ENCODE assay signal across 5 cellular contexts in genomic region chr5:55503917-55504316, GRCh38. TPM values are rescaled to one million over a fixed set of nuclear protein-coding genes. Genes with fewer than 3 reads are reported as not detected.
DNase-seq lines count a peak whose midpoint lies in the region; TF ChIP-seq lines count a peak whose summit lies in the region.
"Not testable (repeated sequence)": the region's sequence is repeated elsewhere in the genome, so short reads cannot be mapped to it uniquely, and the experiment has no call there.

No MANE protein-coding gene starts in this region.

- H3K23ac ChIP-seq in trophoblast cell (ENCODE audit: low read length), result not testable (repeated sequence)

- H3K36me3 ChIP-seq in HEK293 (ENCODE audit: control insufficient read depth in 2 of 2, insufficient read depth in 1 of 2, low read length in 2 of 2); trophoblast cell (ENCODE audit: control insufficient read depth in 1 of 2, insufficient read depth in 2 of 2, low read length in 2 of 2): not testable (repeated sequence)

- not testable (repeated sequence) for H3K4me2 ChIP-seq in trophoblast cell (ENCODE audit: low read length)

- not testable (repeated sequence) for H2AFZ ChIP-seq in trophoblast cell (ENCODE audit: insufficient read depth, low read length, poor library complexity)

- DNase-seq in NCI-H69 (lab: John Stamatoyannopoulos, UW) (peak; percentile 23), NCI-H82 (lab: John Stamatoyannopoulos, UW) (peak; percentile 18)
- DNase-seq in trophoblast cell, result not testable (repeated sequence)

- peak overlapping the region; percentile 6 for H3K4ac ChIP-seq in trophoblast cell (ENCODE audit: low read depth, low read length)

- not testable (repeated sequence) for H2BK5ac ChIP-seq in trophoblast cell (ENCODE audit: low read depth, low read length, poor library complexity)

- not testable (repeated sequence) for H3K18ac ChIP-seq in trophoblast cell (ENCODE audit: low read length)

- H4K12ac ChIP-seq in trophoblast cell (ENCODE audit: low read depth, low read length), result not testable (repeated sequence)

- not testable (repeated sequence) for H2BK120ac ChIP-seq in trophoblast cell (ENCODE audit: insufficient read depth, low read length, poor library complexity)

- POLR2A ChIA-PET in HEK293 (lab: Yijun Ruan, JAX), result not testable (repeated sequence)

- not testable (repeated sequence) for H4K91ac ChIP-seq in trophoblast cell (ENCODE audit: low read depth, low read length)

- not testable (repeated sequence) for H2BK12ac ChIP-seq in trophoblast cell (ENCODE audit: low read length)

- H3K27ac ChIP-seq in C4-2B, result peak overlapping the region; percentile 52
- not testable (repeated sequence) for H3K27ac ChIP-seq in HEK293 (ENCODE audit: extremely low read depth, low read depth, low read length); trophoblast cell (ENCODE audit: low read depth, low read length)

- H3K4me1 ChIP-seq in HEK293 (ENCODE audit: control insufficient read depth, insufficient read depth, low read length), result peaks cover 11% of the 10 kb centered on the region
- not testable (repeated sequence) for H3K4me1 ChIP-seq in trophoblast cell (ENCODE audit: control insufficient read depth in 1 of 2, insufficient read depth in 2 of 2, low read length in 2 of 2)

- H3K4me3 ChIP-seq in HEK293 (ENCODE audit: low read depth, low read length); trophoblast cell (ENCODE audit: low read depth, low read length): not testable (repeated sequence)

- not testable (repeated sequence) for H3K9ac ChIP-seq in trophoblast cell (ENCODE audit: low read length)

- H3K27me3 ChIP-seq in trophoblast cell (ENCODE audit: insufficient read depth, low read length), result not testable (repeated sequence)

- not testable (repeated sequence) for TF ChIP-seq CTCF in C4-2B (conservative IDR thresholded peaks at IDR 0.05); HEK293 (tag by site-specific recombination; IDR thresholded peaks at IDR 0.05)

- H4K8ac ChIP-seq in trophoblast cell (ENCODE audit: low read depth, low read length), result not testable (repeated sequence)

- WGBS in trophoblast cell (ENCODE audit: extremely low coverage, insufficient coverage, insufficient read length), result no CpG with 5 or more reads among the region's 7 CpGs

- not testable (repeated sequence) for H3K9me3 ChIP-seq in HEK293 (ENCODE audit: control insufficient read depth, insufficient read depth, low read depth, low read length); trophoblast cell (ENCODE audit: insufficient read depth, low read depth, low read length)

- H3K79me1 ChIP-seq in trophoblast cell (ENCODE audit: low read length), result not testable (repeated sequence)

- H3K79me2 ChIP-seq in trophoblast cell (ENCODE audit: control insufficient read depth, insufficient read depth, low read length, poor library complexity), result not testable (repeated sequence)

- H2AK5ac ChIP-seq in trophoblast cell (ENCODE audit: low read length), result not testable (repeated sequence)

- H3K14ac ChIP-seq in trophoblast cell (ENCODE audit: low read length), result not testable (repeated sequence)

- CTCF ChIA-PET in HEK293 (lab: Yijun Ruan, JAX), result not testable (repeated sequence)

TF ChIP-seq in HEK293, 187 proteins besides CTCF, POLR2A, EP300 and RAD21:
- TF ChIP-seq KLF1 (tag by site-specific recombination; IDR thresholded peaks at IDR 0.05), result peak; percentile 97

RNA-seq across cellular contexts. Expression of gene PLPP1, which starts 30.8 kb away (rescaled TPM):
- 87.5 and 92.7 TPM in 2 replicates for polyA plus RNA-seq in trophoblast cell (2013)
